Comparison of ENCODE assay signal across 8 cellular contexts in genomic region chr17:51764387-51764971, GRCh38.
DNase-seq lines count a peak whose midpoint lies in the region; ATAC-seq, FAIRE-seq and TF ChIP-seq lines count a peak whose summit lies in the region.

No MANE protein-coding gene starts in this region.

- TF ChIP-seq CTCF in AG10803 (conservative IDR thresholded peaks at IDR 0.05; ENCODE audit: low read length) (peak; percentile 91), MCF 10A (IDR thresholded peaks at IDR 0.05; ENCODE audit: unreplicated experiment) (peak; percentile 88)

- peaks cover 68% of the 10 kb centered on the region for H3K27me3 Mint-ChIP-seq in MCF 10A (ENCODE audit: insufficient read depth, unreplicated experiment)

- intact Hi-C loops in MCF 10A (cut with micrococcal nuclease), result loop anchor here (1.0 to 2.0 kb wide), 5 partner anchors 84 to 533 kb away; no protein-coding TSS in a partner anchor

- CTCF ChIA-PET in MCF 10A (lab: Yijun Ruan, JAX), result interaction anchor here (0.5 to 9.0 kb wide), 54 partner anchors 9 to 1549 kb away, joined by 3 to 124 read pairs (median 4); no protein-coding TSS in a partner anchor

- no TSS peak for BruUV-seq in MCF 10A (replicated peaks; lab: Mats Ljungman, UMichigan)

- H3K4me3 ChIP-seq in AG10803 (ENCODE audit: low read length), result no peak overlapping the region

- FAIRE-seq in islet of Langerhans (lab: Jason Lieb, UNC), result peak; percentile 87

- POLR2A ChIA-PET in MCF 10A (lab: Yijun Ruan, JAX), result interaction anchor here (0.7 kb wide), 1 partner anchor 203 kb away, joined by 3 read pairs; no protein-coding TSS in a partner anchor

- H3K9me3 Mint-ChIP-seq in MCF 10A (ENCODE audit: unreplicated experiment), result no peaks in the 10 kb centered on the region

- no peak overlapping the region for H3K4me3 Mint-ChIP-seq in MCF 10A (ENCODE audit: unreplicated experiment)

- ATAC-seq in GM18520 (IDR thresholded peaks at IDR 0.05; ENCODE audit: unreplicated experiment), result peak; percentile 75
- ATAC-seq in HG02973 (IDR thresholded peaks at IDR 0.05; ENCODE audit: unreplicated experiment), result peak; percentile 86

- H3K27ac Mint-ChIP-seq in MCF 10A (ENCODE audit: low read depth, unreplicated experiment), result no peak overlapping the region

- DNase-seq in AG10803 (ENCODE audit: low read depth) (peak; percentile 69), NCI-H2029 (lab: John Stamatoyannopoulos, UW) (peak; percentile 68), T-helper 9 cell (peak; percentile 15), MCF 10A (ENCODE audit: unreplicated experiment) (peak; percentile 75)
- peak; percentile 31 for DNase-seq in stimulated activated CD4-positive, alpha-beta T cell treated with anti-CD3 and anti-CD28 coated beads, Interleukin-1b, Interleukin-23, amount 100 ng/mL, for 48 hours

- H3K36me3 Mint-ChIP-seq in MCF 10A (ENCODE audit: insufficient read depth, unreplicated experiment), result no peaks in the 10 kb centered on the region

- H3K4me1 Mint-ChIP-seq in MCF 10A (ENCODE audit: insufficient read depth, unreplicated experiment), result no peaks in the 10 kb centered on the region

Comparison
In these comparisons a context has a peak if more than half of its experiments do, and no peak if none do; other contexts are left out.
1. DNase-seq: peak in every context shown above with its lines; median percentile 75 in MCF 10A; 69 in AG10803; 68 in NCI-H2029; 31 in stimulated activated CD4-positive, alpha-beta T cell treated with anti-CD3 and anti-CD28 coated beads, Interleukin-1b, Interleukin-23, amount 100 ng/mL, for 48 hours; 15 in T-helper 9 cell.